ENCODE assay signal across 11 cellular contexts in the genomic region with DNA sequence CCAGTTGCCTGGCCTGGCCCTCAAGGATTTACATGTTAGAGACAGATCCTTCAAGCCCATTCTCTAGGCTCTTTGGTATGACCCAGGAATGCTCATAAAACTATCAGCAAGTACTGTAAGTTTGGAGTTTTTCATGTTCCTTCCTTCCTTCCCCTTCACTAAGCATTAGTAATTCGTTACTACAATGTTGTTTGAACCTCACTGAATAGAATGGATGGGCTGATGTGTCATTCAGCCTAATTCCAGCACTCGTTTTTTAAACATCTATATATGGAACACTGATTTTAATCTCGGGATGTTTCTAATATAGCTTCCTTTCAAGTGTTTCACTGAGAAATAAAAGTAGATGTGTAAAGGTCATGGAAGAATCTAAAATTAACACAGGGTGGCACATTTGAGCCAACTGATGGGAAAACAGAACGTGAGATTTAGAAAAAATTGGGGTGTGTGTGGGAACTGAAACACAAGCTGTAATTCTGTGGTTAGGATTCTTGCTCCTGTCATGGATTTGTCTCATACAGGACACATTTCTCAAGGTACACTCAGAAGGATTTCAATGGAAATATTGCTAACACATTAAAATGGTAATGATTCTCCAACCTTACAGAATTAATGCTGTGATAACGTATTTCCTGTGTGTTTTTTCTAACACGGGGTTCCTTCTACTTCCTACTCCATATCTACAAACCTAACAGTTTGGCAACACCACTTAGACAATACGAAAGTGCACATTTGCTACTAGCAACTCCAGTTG.
DNase-seq lines count a peak whose midpoint lies in the region; ATAC-seq, FAIRE-seq and TF ChIP-seq lines count a peak whose summit lies in the region.
"Had no signal": no experiment of that assay in that cellular context is flagged by ENCODE, and none has a peak within 500 bp of the region (broad histone marks: within the 10 kb centered on the region; RNA-seq: fewer than 3 reads in every experiment).

No MANE protein-coding gene starts in this region.

- no peak for FAIRE-seq in small intestine (lab: Jason Lieb, UNC)

- H3K36me3 Mint-ChIP-seq in effector memory CD8-positive, alpha-beta T cell (ENCODE audit: insufficient read depth) = no peaks in the 10 kb centered on the region

- H3K9me3 ChIP-seq in left ventricle myocardium inferior (replicated peaks) (no peaks in the 10 kb centered on the region), upper lobe of right lung (no peaks in the 10 kb centered on the region), small intestine (ENCODE audit: control insufficient read depth, low read depth) (no peaks in the 10 kb centered on the region)
- H3K9me3 ChIP-seq: BLaER1 had no signal

- H3K4me1 Mint-ChIP-seq in effector memory CD8-positive, alpha-beta T cell (ENCODE audit: low read depth in 2 of 2) = no peaks in the 10 kb centered on the region

- WGBS in small intestine, 3 donors = 36 to 43% (median 39%) methylated on average over 7 of the region's 7 CpGs

- no peaks in the 10 kb centered on the region for H3K9me3 Mint-ChIP-seq in effector memory CD8-positive, alpha-beta T cell

- H3K27me3 ChIP-seq in left ventricle myocardium inferior (ENCODE audit: low read depth) (no peaks in the 10 kb centered on the region), upper lobe of right lung (no peaks in the 10 kb centered on the region), small intestine (ENCODE audit: control insufficient read depth in 2 of 2, insufficient read depth in 2 of 2, low read length in 2 of 2) (no peaks in the 10 kb centered on the region)
- H3K27me3 ChIP-seq: BLaER1 had no signal

- H3K4me1 ChIP-seq in left ventricle myocardium inferior (peaks cover 65% of the 10 kb centered on the region), upper lobe of right lung (peaks cover 13% of the 10 kb centered on the region), small intestine (ENCODE audit: control insufficient read depth in 2 of 2, insufficient read depth in 1 of 2, low read depth in 1 of 2, low read length in 1 of 2) (peaks cover 0 to 2% of the 10 kb centered on the region in 2 donors)
- H3K4me1 ChIP-seq: BLaER1 had no signal

- no peak overlapping the region for H3K27ac Mint-ChIP-seq in effector memory CD8-positive, alpha-beta T cell

- peaks cover 22 to 35% of the 10 kb centered on the region in 2 donors for H3K27me3 Mint-ChIP-seq in effector memory CD8-positive, alpha-beta T cell

- peak overlapping the region; percentile 48 for H3K27ac ChIP-seq in left ventricle myocardium inferior (replicated peaks)
- peak overlapping the region; percentile 25 for H3K27ac ChIP-seq in upper lobe of right lung
- H3K27ac ChIP-seq in small intestine (ENCODE audit: low read depth in 1 of 2, low read length in 1 of 2) = no peak overlapping the region
- H3K27ac ChIP-seq: BLaER1 had no signal

- intact Hi-C loops in left ventricle myocardium inferior (cut with micrococcal nuclease) = no loop called here
- intact Hi-C loops in Right ventricle myocardium inferior (cut with DNase I) = loop anchor here (10.0 kb wide), 1 partner anchor 253 kb away; a partner anchor contains a TSS
- intact Hi-C loops in upper lobe of right lung (cut with DNase I) = no loop called here

- DNase-seq in left ventricle myocardium inferior (no peak), Right ventricle myocardium inferior (ENCODE audit: missing footprints) (no peak), NOMO-1 (lab: John Stamatoyannopoulos, UW; ENCODE audit: unreplicated experiment in 2 of 2) (peak; percentile 43 to 91), fibroblast of mammary gland (ENCODE audit: low read depth) (peak; percentile 82), upper lobe of right lung (no peak), NK-92 (lab: John Stamatoyannopoulos, UW; ENCODE audit: unreplicated experiment) (no peak), small intestine (no peak)
- no peak for DNase-seq in effector memory CD8-positive, alpha-beta T cell
- DNase-seq: cortex of kidney, NCI-H82 had no signal

- H3K36me3 ChIP-seq in left ventricle myocardium inferior (peaks cover 20% of the 10 kb centered on the region), upper lobe of right lung (no peaks in the 10 kb centered on the region), small intestine (ENCODE audit: control insufficient read depth in 2 of 2, insufficient read depth in 2 of 2, low read length in 2 of 2) (no peaks in the 10 kb centered on the region)

- TF ChIP-seq CTCF in left ventricle myocardium inferior (IDR thresholded peaks at IDR 0.05; ENCODE audit: borderline replicate concordance) (no peak), fibroblast of mammary gland (conservative IDR thresholded peaks at IDR 0.05; ENCODE audit: control insufficient read depth, insufficient read depth, low read depth, low read length) (no peak), upper lobe of right lung (IDR thresholded peaks at IDR 0.05) (no peak)

- H3K4me3 ChIP-seq in left ventricle myocardium inferior (no peak overlapping the region), fibroblast of mammary gland (ENCODE audit: control insufficient read depth, low read depth, low read length) (no peak overlapping the region), upper lobe of right lung (no peak overlapping the region), small intestine (ENCODE audit: low read depth in 1 of 2, low read length in 2 of 2) (no peak overlapping the region)
- H3K4me3 ChIP-seq: BLaER1 had no signal

- no peak overlapping the region for H3K4me3 Mint-ChIP-seq in effector memory CD8-positive, alpha-beta T cell

- ATAC-seq in Right ventricle myocardium inferior (no peak), upper lobe of right lung (peak; percentile 68)
- no peak for ATAC-seq in effector memory CD8-positive, alpha-beta T cell (replicated peaks)

Comparison
In these comparisons a context has a peak if more than half of its experiments do, and no peak if none do; other contexts are left out.
1. DNase-seq: peak in NOMO-1 (2 of 2) and fibroblast of mammary gland (single experiment); none in left ventricle myocardium inferior (single experiment), Right ventricle myocardium inferior (single experiment), upper lobe of right lung (single experiment), NK-92 (single experiment), effector memory CD8-positive, alpha-beta T cell (0 of 3) and small intestine (single experiment).
2. H3K27ac ChIP-seq: peak in left ventricle myocardium inferior (single experiment) and upper lobe of right lung (single experiment); none in small intestine (0 of 2).